In the genomic region with DNA sequence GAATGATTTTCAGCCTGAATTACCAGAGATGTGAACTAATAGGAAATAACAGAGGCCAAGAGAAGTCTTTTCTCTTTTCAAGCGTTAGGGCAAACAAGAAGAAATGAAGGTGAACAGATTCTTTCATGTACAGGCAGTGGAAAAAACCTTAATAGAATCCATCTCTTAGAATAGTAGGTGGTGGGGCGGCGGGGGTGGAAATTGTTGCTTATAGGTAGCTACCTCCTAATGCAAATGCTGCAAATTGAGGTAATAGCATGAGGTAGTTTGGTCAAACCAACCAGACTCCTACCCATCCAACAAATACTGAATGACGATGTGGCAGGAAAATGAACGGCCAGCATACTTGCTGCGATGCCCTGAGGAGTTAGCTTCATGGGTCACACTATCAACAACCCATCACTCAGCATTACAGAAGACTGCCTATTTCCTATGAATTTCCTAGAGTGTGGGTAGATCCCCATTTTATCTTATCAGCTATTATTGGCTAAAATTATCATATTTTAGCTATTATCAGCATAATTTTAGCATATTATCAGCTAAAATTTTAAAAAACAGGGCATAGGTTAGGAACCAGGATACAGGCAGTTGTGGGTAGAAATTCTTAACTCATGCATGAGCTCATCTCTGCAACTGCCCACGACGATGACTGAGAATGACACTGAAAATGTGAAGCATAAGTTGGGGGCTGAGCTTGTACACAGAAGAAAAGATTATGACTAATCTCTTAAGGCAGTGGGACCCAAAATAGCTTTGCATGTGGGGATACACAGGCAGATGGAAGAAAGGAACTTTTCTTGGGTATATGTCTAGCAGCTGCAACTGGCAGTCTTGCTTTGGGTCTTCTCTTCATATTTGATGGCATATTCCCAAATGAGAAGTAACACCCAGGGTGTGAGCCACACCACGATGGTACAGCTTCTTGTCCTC, we compare ENCODE assay signal across 8 cellular contexts.
DNase-seq lines count a peak whose midpoint lies in the region; ATAC-seq and TF ChIP-seq lines count a peak whose summit lies in the region.

No MANE protein-coding gene starts in this region.

- peak overlapping the region in 1 of 2 donors; percentile 17 for H3K4me3 Mint-ChIP-seq in stimulated activated naive CD8-positive, alpha-beta T cell treated with anti-CD3 and anti-CD28 coated beads, Interleukin-15, amount 100 ng/mL, for 72 hours
- no peak overlapping the region for H3K4me3 Mint-ChIP-seq in nephron progenitor cell

- H3K9me3 Mint-ChIP-seq in stimulated activated naive CD8-positive, alpha-beta T cell treated with anti-CD3 and anti-CD28 coated beads, Interleukin-15, amount 100 ng/mL, for 72 hours = no peaks in the 10 kb centered on the region
- no peaks in the 10 kb centered on the region for H3K9me3 Mint-ChIP-seq in nephron progenitor cell

- intact Hi-C loops in ovary (cut with DNase I) = no loop called here

- H3K36me3 ChIP-seq in ovary = no peaks in the 10 kb centered on the region

- WGBS in ovary, 3 donors = 86 to 91% (median 88%) methylated on average over 9 of the region's 9 CpGs

- peak overlapping the region in 1 of 2 donors; percentile 65 for H3K27ac ChIP-seq in ovary

- ATAC-seq in GM19455 (IDR thresholded peaks at IDR 0.05; ENCODE audit: unreplicated experiment) = peak; percentile 75
- peak; percentile 61 for ATAC-seq in HG03469 (IDR thresholded peaks at IDR 0.05; ENCODE audit: unreplicated experiment)
- ATAC-seq in stimulated activated naive CD8-positive, alpha-beta T cell treated with anti-CD3 and anti-CD28 coated beads, Interleukin-15, amount 100 ng/mL, for 72 hours = peak; percentile 100

- H3K27me3 Mint-ChIP-seq in stimulated activated naive CD8-positive, alpha-beta T cell treated with anti-CD3 and anti-CD28 coated beads, Interleukin-15, amount 100 ng/mL, for 72 hours = no peaks in the 10 kb centered on the region
- no peaks in the 10 kb centered on the region for H3K27me3 Mint-ChIP-seq in nephron progenitor cell (ENCODE audit: low read depth, poor library complexity)

- peaks cover 37% of the 10 kb centered on the region for H3K4me1 Mint-ChIP-seq in stimulated activated naive CD8-positive, alpha-beta T cell treated with anti-CD3 and anti-CD28 coated beads, Interleukin-15, amount 100 ng/mL, for 72 hours
- H3K4me1 Mint-ChIP-seq in nephron progenitor cell = no peaks in the 10 kb centered on the region

- H3K27ac Mint-ChIP-seq in stimulated activated naive CD8-positive, alpha-beta T cell treated with anti-CD3 and anti-CD28 coated beads, Interleukin-15, amount 100 ng/mL, for 72 hours = peak overlapping the region in 1 of 2 donors; percentile 27
- H3K27ac Mint-ChIP-seq in nephron progenitor cell = no peak overlapping the region

- TF ChIP-seq CTCF in choroid plexus epithelial cell (conservative IDR thresholded peaks at IDR 0.05; ENCODE audit: low read depth, low read length) = no peak
- TF ChIP-seq CTCF in nephron progenitor cell (IDR thresholded peaks at IDR 0.05) = no peak
- no peak for TF ChIP-seq CTCF in ovary (IDR thresholded peaks at IDR 0.05)

- DNase-seq in Ammon's horn (ENCODE audit: low spot score) = peak; percentile 50
- DNase-seq in choroid plexus epithelial cell (ENCODE audit: low read depth) = peak; percentile 65
- DNase-seq in stimulated activated naive CD8-positive, alpha-beta T cell treated with anti-CD3 and anti-CD28 coated beads, Interleukin-15, amount 100 ng/mL, for 72 hours = peak; percentile 48 to 67
- no peak for DNase-seq in NCI-H2107 (lab: John Stamatoyannopoulos, UW)
- DNase-seq in nephron progenitor cell = no peak
- no peak for DNase-seq in ovary

- H3K4me3 ChIP-seq in choroid plexus epithelial cell (ENCODE audit: low read depth, low read length) = no peak overlapping the region
- no peak overlapping the region for H3K4me3 ChIP-seq in ovary

- TF ChIP-seq POLR2A in ovary (IDR thresholded peaks at IDR 0.05) = no peak

- peaks cover 8% of the 10 kb centered on the region for H3K4me1 ChIP-seq in ovary (ENCODE audit: insufficient read depth)

- H3K36me3 Mint-ChIP-seq in nephron progenitor cell (ENCODE audit: low read depth) = peaks cover 66% of the 10 kb centered on the region

- H3K9me3 ChIP-seq in ovary = no peaks in the 10 kb centered on the region

- no peaks in the 10 kb centered on the region for H3K27me3 ChIP-seq in ovary

- no peak for TF ChIP-seq EP300 in ovary (IDR thresholded peaks at IDR 0.05)

Comparison
In these comparisons a context has a peak if more than half of its experiments do, and no peak if none do; other contexts are left out.
1. DNase-seq: peak in Ammon's horn (single experiment), choroid plexus epithelial cell (single experiment) and stimulated activated naive CD8-positive, alpha-beta T cell treated with anti-CD3 and anti-CD28 coated beads, Interleukin-15, amount 100 ng/mL, for 72 hours (2 of 2); none in NCI-H2107 (single experiment), nephron progenitor cell (single experiment) and ovary (0 of 5).
2. Peak in every context shown above with its lines, with median percentiles within 50 percentile points of each other: ATAC-seq.